In the genomic region with DNA sequence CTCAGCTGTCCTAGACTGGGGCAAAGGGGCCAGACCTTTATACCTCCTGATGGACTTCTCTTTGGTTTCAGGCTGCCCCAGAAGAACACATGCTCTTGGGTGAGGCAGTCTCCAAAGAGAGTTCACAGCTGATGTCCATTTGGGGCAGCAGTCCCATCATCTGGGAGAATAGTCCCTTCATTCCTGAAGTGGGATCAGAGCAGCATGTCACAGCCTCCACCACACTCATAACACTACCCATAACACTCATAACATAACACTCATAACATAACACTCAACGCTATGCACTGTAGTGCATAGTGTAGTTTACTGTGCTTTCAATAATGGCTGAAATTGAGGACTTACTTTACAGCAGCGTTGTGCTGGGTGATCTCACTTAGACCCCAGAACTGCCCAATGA, we compare ENCODE assay signal across 19 cellular contexts. TPM values are rescaled to one million over a fixed set of nuclear protein-coding genes. Genes with fewer than 3 reads are reported as not detected.
DNase-seq lines count a peak whose midpoint lies in the region; ATAC-seq and TF ChIP-seq lines count a peak whose summit lies in the region.
"Had no signal": no experiment of that assay in that cellular context is flagged by ENCODE, and none has a peak within 500 bp of the region (broad histone marks: within the 10 kb centered on the region; RNA-seq: fewer than 3 reads in every experiment).

No MANE protein-coding gene starts in this region.

- TF ChIP-seq CTCF in neural cell (IDR thresholded peaks at IDR 0.05; ENCODE audit: poor library complexity, severe bottlenecking), result no peak
- no peak for TF ChIP-seq CTCF in PC-9 (conservative IDR thresholded peaks at IDR 0.05)

- CTCF ChIA-PET in activated CD4-positive, alpha-beta memory T cell treated with anti-CD3 and anti-CD28 coated beads for 36 hours (lab: Charles Lee), result interaction anchor here (2.4 kb wide), 1 partner anchor 36 kb away, joined by 15 read pairs; the partner anchor contains the start of gene PLCL2
- CTCF ChIA-PET in activated CD4-positive, alpha-beta memory T cell treated with anti-CD3 and anti-CD28 coated beads, Interleukin-2, amount 10 ng/mL, durations not matched to agents 7 days and 5 days (lab: Charles Lee), result interaction anchor here (0.9 to 2.3 kb wide), 2 partner anchors 19 to 36 kb away, joined by 3 to 16 read pairs; partner anchors contain the start of gene PLCL2
- CTCF ChIA-PET in PC-9 (lab: Charles Lee), result no interaction called here

- H3K9me3 ChIP-seq in neural cell (ENCODE audit: low read length) (no peaks in the 10 kb centered on the region), PC-9 (ENCODE audit: insufficient read depth, low read depth) (no peaks in the 10 kb centered on the region)
- H3K9me3 ChIP-seq: A549, ovary, upper lobe of left lung had no signal

- no peaks in the 10 kb centered on the region for H3K27me3 Mint-ChIP-seq in activated CD4-positive, alpha-beta memory T cell treated with anti-CD3 and anti-CD28 coated beads for 36 hours
- H3K27me3 Mint-ChIP-seq in activated CD4-positive, alpha-beta memory T cell treated with anti-CD3 and anti-CD28 coated beads, Interleukin-2, amount 10 ng/mL, durations not matched to agents 7 days and 5 days, result no peaks in the 10 kb centered on the region

- H3K27ac ChIP-seq in neural cell (ENCODE audit: low read length), result peak overlapping the region; percentile 77
- no peak overlapping the region for H3K27ac ChIP-seq in PC-9
- H3K27ac ChIP-seq: A549, C4-2B, KMS-11, ovary, upper lobe of left lung had no signal

- no peak for TF ChIP-seq EP300 in neural cell (conservative IDR thresholded peaks at IDR 0.05; ENCODE audit: poor library complexity, severe bottlenecking)

- H3F3A ChIP-seq in neural cell (ENCODE audit: insufficient read depth, low read length, poor library complexity, severe bottlenecking) (no peaks in the 10 kb centered on the region), PC-9 (ENCODE audit: insufficient read depth, low read depth) (no peaks in the 10 kb centered on the region)

- no peak overlapping the region for H3K9ac ChIP-seq in neural cell (ENCODE audit: low read length)
- H3K9ac ChIP-seq: KMS-11 had no signal

- peak overlapping the region; percentile 34 for H3K27ac Mint-ChIP-seq in activated CD4-positive, alpha-beta memory T cell treated with anti-CD3 and anti-CD28 coated beads for 36 hours
- H3K27ac Mint-ChIP-seq in activated CD4-positive, alpha-beta memory T cell treated with anti-CD3 and anti-CD28 coated beads, Interleukin-2, amount 10 ng/mL, durations not matched to agents 7 days and 5 days, result no peak overlapping the region

- BruUV-seq in PC-9 (replicated peaks; lab: Mats Ljungman, UMichigan), result no TSS peak

- peak overlapping the region; percentile 18 for H2AFZ ChIP-seq in neural cell (ENCODE audit: low read depth, low read length)
- H2AFZ ChIP-seq in PC-9, result no peak overlapping the region

- H3K4me1 Mint-ChIP-seq in activated CD4-positive, alpha-beta memory T cell treated with anti-CD3 and anti-CD28 coated beads for 36 hours (ENCODE audit: low read depth), result peaks cover 60% of the 10 kb centered on the region
- peaks cover 47% of the 10 kb centered on the region for H3K4me1 Mint-ChIP-seq in activated CD4-positive, alpha-beta memory T cell treated with anti-CD3 and anti-CD28 coated beads, Interleukin-2, amount 10 ng/mL, durations not matched to agents 7 days and 5 days

- H3K27me3 ChIP-seq in neural cell (ENCODE audit: insufficient read depth, low read depth, low read length) (no peaks in the 10 kb centered on the region), PC-9 (ENCODE audit: insufficient read depth, low read depth) (no peaks in the 10 kb centered on the region)
- H3K27me3 ChIP-seq: ovary, upper lobe of left lung had no signal

- H3K4me3 Mint-ChIP-seq in activated CD4-positive, alpha-beta memory T cell treated with anti-CD3 and anti-CD28 coated beads for 36 hours, result no peak overlapping the region
- H3K4me3 Mint-ChIP-seq in activated CD4-positive, alpha-beta memory T cell treated with anti-CD3 and anti-CD28 coated beads, Interleukin-2, amount 10 ng/mL, durations not matched to agents 7 days and 5 days, result no peak overlapping the region

- H3K36me3 ChIP-seq in neural cell (ENCODE audit: insufficient read depth, low read length) (no peaks in the 10 kb centered on the region), PC-9 (ENCODE audit: low read depth) (no peaks in the 10 kb centered on the region)
- H3K36me3 ChIP-seq: ovary, upper lobe of left lung had no signal

- no peak overlapping the region for H3K4me3 ChIP-seq in neural cell (ENCODE audit: low read length)
- no peak overlapping the region for H3K4me3 ChIP-seq in PC-9
- H3K4me3 ChIP-seq: A549, ovary, upper lobe of left lung had no signal

- H3K36me3 Mint-ChIP-seq in activated CD4-positive, alpha-beta memory T cell treated with anti-CD3 and anti-CD28 coated beads for 36 hours, result no peaks in the 10 kb centered on the region
- peaks cover 8% of the 10 kb centered on the region for H3K36me3 Mint-ChIP-seq in activated CD4-positive, alpha-beta memory T cell treated with anti-CD3 and anti-CD28 coated beads, Interleukin-2, amount 10 ng/mL, durations not matched to agents 7 days and 5 days (ENCODE audit: low read depth)

- intact Hi-C loops in activated CD4-positive, alpha-beta memory T cell treated with anti-CD3 and anti-CD28 coated beads for 36 hours (cut with micrococcal nuclease), result loop anchor here (1.0 to 2.0 kb wide), 3 partner anchors 38 to 303 kb away; no protein-coding TSS in a partner anchor
- intact Hi-C loops in PC-9 (cut with micrococcal nuclease; ENCODE audit: unreplicated experiment), result no loop called here

- ATAC-seq in GM19395 (IDR thresholded peaks at IDR 0.05; ENCODE audit: unreplicated experiment) (peak; percentile 63), HG03039 (IDR thresholded peaks at IDR 0.05; ENCODE audit: unreplicated experiment) (peak; percentile 66)
- ATAC-seq: A549, left colon had no signal

- H3K9me3 Mint-ChIP-seq in activated CD4-positive, alpha-beta memory T cell treated with anti-CD3 and anti-CD28 coated beads for 36 hours, result no peaks in the 10 kb centered on the region
- H3K9me3 Mint-ChIP-seq in activated CD4-positive, alpha-beta memory T cell treated with anti-CD3 and anti-CD28 coated beads, Interleukin-2, amount 10 ng/mL, durations not matched to agents 7 days and 5 days, result no peaks in the 10 kb centered on the region

- no peaks in the 10 kb centered on the region for H4K20me1 ChIP-seq in neural cell (ENCODE audit: insufficient read depth)
- H4K20me1 ChIP-seq in PC-9 (ENCODE audit: insufficient read depth), result no peaks in the 10 kb centered on the region

- H3K9me2 ChIP-seq in neural cell (ENCODE audit: insufficient read depth, low read length), result no peaks in the 10 kb centered on the region
- no peaks in the 10 kb centered on the region for H3K9me2 ChIP-seq in PC-9 (ENCODE audit: insufficient read depth)

- H3K4me1 ChIP-seq in PC-9 (replicated peaks; ENCODE audit: insufficient read depth), result no peaks in the 10 kb centered on the region
- H3K4me1 ChIP-seq: A549 had no signal

- no peak for TF ChIP-seq RAD21 in neural cell (conservative IDR thresholded peaks at IDR 0.05)

- POLR2A ChIA-PET in activated CD4-positive, alpha-beta memory T cell treated with anti-CD3 and anti-CD28 coated beads for 36 hours (lab: Charles Lee), result interaction anchor here (1.1 kb wide), 1 partner anchor 9 kb away, joined by 3 read pairs; no protein-coding TSS in a partner anchor
- POLR2A ChIA-PET in activated CD4-positive, alpha-beta memory T cell treated with anti-CD3 and anti-CD28 coated beads, Interleukin-2, amount 10 ng/mL, durations not matched to agents 7 days and 5 days (lab: Charles Lee), result interaction anchor here (1.2 to 4.4 kb wide), 2 partner anchors 23 to 37 kb away, joined by 3 to 26 read pairs; partner anchors contain the start of gene PLCL2
- POLR2A ChIA-PET in PC-9 (lab: Charles Lee; ENCODE audit: unreplicated experiment), result no interaction called here

- H3K79me2 ChIP-seq in neural cell (replicated peaks; ENCODE audit: insufficient read depth, low read length) (no peaks in the 10 kb centered on the region), PC-9 (ENCODE audit: low read depth) (no peaks in the 10 kb centered on the region)

- DNase-seq in activated CD4-positive, alpha-beta memory T cell treated with anti-CD3 and anti-CD28 coated beads for 36 hours, result peak; percentile 29
- no peak for DNase-seq in activated CD4-positive, alpha-beta memory T cell treated with anti-CD3 and anti-CD28 coated beads, Interleukin-2, amount 10 ng/mL, durations not matched to agents 7 days and 5 days
- DNase-seq in SIG-M5 (lab: John Stamatoyannopoulos, UW) (no peak), NCI-H82 treated with DMSO at 0.1 percent for 48 hours (lab: John Stamatoyannopoulos, UW; ENCODE audit: unreplicated experiment) (no peak), PC-9 (no peak)
- DNase-seq: activated CD8-positive, alpha-beta memory T cell treated with anti-CD3 and anti-CD28 coated beads, Interleukin-2, amount 50 U/mL, for 4 hours; central memory CD4-positive, alpha-beta T cell; hypothalamus; left colon; NCI-H1105 treated with DMSO at 0.1 percent for 48 hours; NCI-H774; ovary; upper lobe of left lung had no signal

- H3K4me2 ChIP-seq in neural cell (ENCODE audit: low read length), result no peak overlapping the region
- no peak overlapping the region for H3K4me2 ChIP-seq in PC-9
- H3K4me2 ChIP-seq: A549, KMS-11 had no signal

TF ChIP-seq in neural cell, 6 proteins besides CTCF, POLR2A, EP300 and RAD21 (continues in another document):
- TF ChIP-seq EZH2 (IDR thresholded peaks at IDR 0.05; ENCODE audit: borderline replicate concordance, insufficient read depth, low read length, poor library complexity, severe bottlenecking), result no peak
- TF ChIP-seq SMC3 (conservative IDR thresholded peaks at IDR 0.05; ENCODE audit: poor library complexity), result no peak
- TF ChIP-seq TAF1 (IDR thresholded peaks at IDR 0.05; ENCODE audit: low read depth), result no peak
- no peak for TF ChIP-seq POLR2AphosphoS5 (IDR thresholded peaks at IDR 0.05)
- TF ChIP-seq MXI1 (conservative IDR thresholded peaks at IDR 0.05; ENCODE audit: poor library complexity, severe bottlenecking), result no peak

RNA-seq across cellular contexts. Expression of gene PLCL2, which starts 36.7 kb away (rescaled TPM):
- total RNA-seq in activated CD4-positive, alpha-beta memory T cell treated with anti-CD3 and anti-CD28 coated beads for 36 hours, result 10 to 100 TPM; 16.7 to 17.1 TPM
- 10 to 100 TPM; 38.9 to 39.8 TPM for total RNA-seq in activated CD4-positive, alpha-beta memory T cell treated with anti-CD3 and anti-CD28 coated beads, Interleukin-2, amount 10 ng/mL, durations not matched to agents 7 days and 5 days
- 69.8 and 70.7 TPM in 2 replicates for polyA plus RNA-seq in neural cell
- 310 and 316 TPM in 2 replicates for polyA minus RNA-seq in neural cell
- 4.4 and 4.6 TPM in 2 replicates for total RNA-seq in PC-9 (2021)
